ENCODE assay signal across 22 cellular contexts in the genomic region with DNA sequence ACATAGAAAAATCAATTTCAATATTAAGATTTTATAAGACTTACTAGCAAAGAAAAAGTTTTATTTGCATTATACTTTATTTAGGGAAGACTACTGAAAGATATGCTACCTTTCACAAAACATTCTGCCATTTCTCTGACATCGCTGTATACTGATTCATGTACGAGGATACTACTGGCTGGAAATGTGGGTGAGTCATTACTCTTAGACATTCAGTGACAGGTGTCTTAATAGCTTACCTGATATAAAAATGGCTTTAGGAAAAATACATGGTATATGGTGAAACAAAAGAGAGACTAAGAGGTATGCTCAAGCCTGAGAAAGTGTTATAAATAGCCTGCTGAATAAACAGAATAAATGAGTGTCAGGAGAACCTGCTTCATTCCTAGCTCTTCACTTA.
DNase-seq lines count a peak whose midpoint lies in the region; ATAC-seq, FAIRE-seq and TF ChIP-seq lines count a peak whose summit lies in the region.
"Had no signal": no experiment of that assay in that cellular context is flagged by ENCODE, and none has a peak within 500 bp of the region (broad histone marks: within the 10 kb centered on the region; RNA-seq: fewer than 3 reads in every experiment).

No MANE protein-coding gene starts in this region.

- no peaks in the 10 kb centered on the region for H3K9me3 ChIP-seq in stomach
- H3K9me3 ChIP-seq: Caco-2, SJSA1 had no signal

- no peak overlapping the region for H3K27ac Mint-ChIP-seq in Calu3 (ENCODE audit: unreplicated experiment)
- H3K27ac Mint-ChIP-seq: B cell; CD4-positive, alpha-beta T cell; T-helper 1 cell treated with Interleukin-12 subunit alpha and Interleukin-12 subunit beta and Interleukin-4 antibody, amounts not matched to agents 30 μg/mL and 1 μg/mL, for 36 hours had no signal

- H3K4me1 Mint-ChIP-seq in Calu3 (ENCODE audit: low read depth, unreplicated experiment), result no peaks in the 10 kb centered on the region
- H3K4me1 Mint-ChIP-seq: B cell had no signal

- ATAC-seq in foreskin keratinocyte, result peak; percentile 93
- ATAC-seq: HepG2, Panc1 had no signal

- intact Hi-C loops in Calu3 (cut with micrococcal nuclease; ENCODE audit: unreplicated experiment) (no loop called here), stomach (cut with DNase I; ENCODE audit: low total_unique reads) (no loop called here)

- no peaks in the 10 kb centered on the region for H3K36me3 ChIP-seq in stomach
- H3K36me3 ChIP-seq: SJSA1 had no signal

- FAIRE-seq in GM12891 (lab: Jason Lieb, UNC), result peak; percentile 43
- FAIRE-seq: H1, HepG2 had no signal

- TF ChIP-seq POLR2A in GM12891 (IDR thresholded peaks at IDR 0.05; ENCODE audit: low read depth, low read length) (no peak), stomach (IDR thresholded peaks at IDR 0.05) (no peak)

- TF ChIP-seq EP300 in stomach (IDR thresholded peaks at IDR 0.05), result no peak

- H3K4me3 ChIP-seq in stomach, result no peak overlapping the region
- H3K4me3 ChIP-seq: SJSA1 had no signal

- no peak overlapping the region for H3K4me3 Mint-ChIP-seq in Calu3 (ENCODE audit: low read depth, unreplicated experiment)
- H3K4me3 Mint-ChIP-seq: B cell; CD4-positive, alpha-beta T cell; T-helper 1 cell treated with Interleukin-12 subunit alpha and Interleukin-12 subunit beta and Interleukin-4 antibody, amounts not matched to agents 30 μg/mL and 1 μg/mL, for 36 hours had no signal

- CTCF ChIA-PET in Calu3 (lab: Charles Lee), result no interaction called here

- H3K36me3 Mint-ChIP-seq in Calu3 (ENCODE audit: insufficient read depth, unreplicated experiment), result no peaks in the 10 kb centered on the region

- 80 to 95% (median 86%) methylated on average over 2 of the region's 2 CpGs for WGBS in stomach, 5 donors

- TF ChIP-seq CTCF in foreskin keratinocyte (conservative IDR thresholded peaks at IDR 0.05) (no peak), Calu3 (IDR thresholded peaks at IDR 0.05; ENCODE audit: unreplicated experiment) (no peak), stomach (IDR thresholded peaks at IDR 0.05) (no peak)

- no peaks in the 10 kb centered on the region for H3K27me3 Mint-ChIP-seq in Calu3 (ENCODE audit: unreplicated experiment)
- H3K27me3 Mint-ChIP-seq: CD4-positive, alpha-beta T cell had no signal

- no peak overlapping the region for H3K27ac ChIP-seq in foreskin keratinocyte
- no peak overlapping the region for H3K27ac ChIP-seq in stomach
- H3K27ac ChIP-seq: SJSA1 had no signal

- no peaks in the 10 kb centered on the region for H3K9me3 Mint-ChIP-seq in Calu3 (ENCODE audit: low read depth, unreplicated experiment)
- H3K9me3 Mint-ChIP-seq: CD4-positive, alpha-beta T cell; T-helper 1 cell treated with Interleukin-12 subunit alpha and Interleukin-12 subunit beta and Interleukin-4 antibody, amounts not matched to agents 30 μg/mL and 1 μg/mL, for 36 hours had no signal

- DNase-seq in NCI-H2107 treated with DMSO at 0.1 percent for 48 hours (lab: John Stamatoyannopoulos, UW; ENCODE audit: unreplicated experiment) (peak; percentile 34), NCI-H2107 (lab: John Stamatoyannopoulos, UW) (no peak), GM12891 (ENCODE audit: insufficient read length, low spot score) (no peak), OCI-M1 (lab: John Stamatoyannopoulos, UW) (peak; percentile 62), foreskin keratinocyte (peak in 1 of 2 donors; percentile 32), Calu3 (no peak), stomach (no peak), HK-2 (ENCODE audit: unreplicated experiment) (no peak)
- DNase-seq: 8988T; Caco-2; CD4-positive, alpha-beta T cell; DMS79; KG1; NCI-H1694 treated with DMSO at 0.1 percent for 48 hours; NCI-H2171 treated with DMSO at 0.1 percent for 48 hours; NCI-H774 had no signal

- H3K27me3 ChIP-seq in foreskin keratinocyte, result no peaks in the 10 kb centered on the region
- H3K27me3 ChIP-seq in stomach, result no peaks in the 10 kb centered on the region
- H3K27me3 ChIP-seq: SJSA1 had no signal

- H3K4me1 ChIP-seq in foreskin keratinocyte (no peaks in the 10 kb centered on the region), stomach (no peaks in the 10 kb centered on the region)
- H3K4me1 ChIP-seq: SJSA1 had no signal

- BruUV-seq in Calu3 (replicated peaks; lab: Mats Ljungman, UMichigan), result no TSS peak

TF ChIP-seq in GM12891, 5 proteins besides CTCF, POLR2A, EP300 and RAD21:
- TF ChIP-seq TAF1 (IDR thresholded peaks at IDR 0.05; ENCODE audit: low read depth, low read length) (no peak), SPI1 (IDR thresholded peaks at IDR 0.05; ENCODE audit: low read depth, low read length) (no peak), POU2F2 (IDR thresholded peaks at IDR 0.05; ENCODE audit: low read depth, low read length) (no peak), POLR2AphosphoS5 (IDR thresholded peaks at IDR 0.05; ENCODE audit: low read depth, low read length) (no peak), PAX5 (IDR thresholded peaks at IDR 0.05; ENCODE audit: insufficient read depth, low read length, severe bottlenecking) (no peak)
TF ChIP-seq in GM12891: peak in this region for 0.

Comparison
In these comparisons a context has a peak if more than half of its experiments do, and no peak if none do; other contexts are left out.
1. DNase-seq: peak in NCI-H2107 treated with DMSO at 0.1 percent for 48 hours (single experiment) and OCI-M1 (single experiment); none in NCI-H2107 (single experiment), GM12891 (single experiment), Calu3 (single experiment), stomach (single experiment) and HK-2 (single experiment).